8 cellular contexts compared by ENCODE assay signal in the genomic region with DNA sequence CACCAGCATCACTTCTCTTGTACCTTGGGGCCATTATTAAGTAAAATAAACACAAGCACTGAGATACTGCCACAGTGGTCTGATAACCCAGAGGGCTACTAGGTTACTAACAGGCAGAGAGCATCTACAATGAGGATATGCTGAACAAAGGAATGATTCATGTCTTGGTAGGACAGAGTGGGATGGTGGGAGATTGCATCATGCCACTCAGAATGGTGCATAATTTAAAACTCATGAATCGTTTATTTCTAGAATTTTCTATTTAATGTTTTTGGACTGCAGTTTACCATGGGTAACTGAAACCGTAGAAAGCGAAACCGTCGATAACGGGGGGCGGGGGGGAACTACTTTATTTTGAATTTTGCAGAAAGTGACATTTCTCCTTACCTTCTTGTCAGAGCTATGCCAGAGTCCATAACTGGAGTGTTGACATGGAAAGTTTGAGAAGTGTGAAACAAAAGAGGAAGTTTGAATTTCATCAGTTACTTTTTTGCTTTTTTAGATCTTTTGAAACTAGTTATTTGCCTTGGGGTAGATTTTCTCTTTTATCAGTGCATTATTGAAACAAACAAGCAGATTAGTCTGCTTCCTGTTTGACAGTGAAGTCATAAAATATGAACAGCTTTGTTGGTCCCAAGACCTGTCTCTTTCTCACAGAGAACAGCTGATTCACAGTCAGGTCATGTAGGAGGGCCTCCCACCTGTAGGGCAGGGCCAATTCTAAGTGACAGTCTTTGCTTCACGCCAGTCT.
DNase-seq lines count a peak whose midpoint lies in the region; ATAC-seq and TF ChIP-seq lines count a peak whose summit lies in the region.

No MANE protein-coding gene starts in this region.

- peaks cover 18% of the 10 kb centered on the region for H3K4me1 Mint-ChIP-seq in activated T-cell treated with anti-CD3 and anti-CD28 coated beads, Interleukin-2, amount 50 U/mL, for 72 hours (ENCODE audit: low read depth)

- H3K4me1 ChIP-seq in OCI-LY7 (ENCODE audit: insufficient read depth, low read length, poor library complexity, severe bottlenecking): peaks cover 80% of the 10 kb centered on the region
- H3K4me1 ChIP-seq in hepatocyte (ENCODE audit: insufficient read depth): no peaks in the 10 kb centered on the region
- H3K4me1 ChIP-seq in SJCRH30: no peaks in the 10 kb centered on the region

- H2AFZ ChIP-seq in OCI-LY7 (ENCODE audit: low read length) (peak overlapping the region; percentile 90), hepatocyte (no peak overlapping the region)

- H3K36me3 ChIP-seq in OCI-LY7 (ENCODE audit: insufficient read depth, low read length): no peaks in the 10 kb centered on the region
- H3K36me3 ChIP-seq in hepatocyte (replicated peaks; ENCODE audit: insufficient read depth, low read depth): no peaks in the 10 kb centered on the region
- no peaks in the 10 kb centered on the region for H3K36me3 ChIP-seq in SJCRH30

- peak overlapping the region; percentile 83 for H3K27ac ChIP-seq in OCI-LY7 (ENCODE audit: low read depth, low read length, poor library complexity, severe bottlenecking)
- H3K27ac ChIP-seq in hepatocyte: peak overlapping the region; percentile 57
- H3K27ac ChIP-seq in SJCRH30: no peak overlapping the region

- H3K79me2 ChIP-seq in OCI-LY7 (ENCODE audit: insufficient read depth, low read depth, low read length) (no peaks in the 10 kb centered on the region), hepatocyte (no peaks in the 10 kb centered on the region)

- H3K27ac Mint-ChIP-seq in activated T-cell treated with anti-CD3 and anti-CD28 coated beads, Interleukin-2, amount 50 U/mL, for 72 hours: peak overlapping the region; percentile 92

- no peaks in the 10 kb centered on the region for H3K27me3 Mint-ChIP-seq in activated T-cell treated with anti-CD3 and anti-CD28 coated beads, Interleukin-2, amount 50 U/mL, for 72 hours (ENCODE audit: low read depth)

- CTCF ChIA-PET in OCI-LY7 (lab: Charles Lee; ENCODE audit: unreplicated experiment): no interaction called here

- POLR2A ChIA-PET in OCI-LY7 (lab: Charles Lee): interaction anchor here (0.6 to 1.5 kb wide), 9 partner anchors 11 to 438 kb away, joined by 3 to 5 read pairs (median 3); a partner anchor contains a TSS

- intact Hi-C loops in OCI-LY7 (cut with micrococcal nuclease; ENCODE audit: unreplicated experiment): loop anchor here (1.0 to 2.0 kb wide), 6 partner anchors 125 to 1473 kb away; a partner anchor contains a TSS

- BruUV-seq in OCI-LY7 (replicated peaks; lab: Mats Ljungman, UMichigan): TSS peak; percentile 93

- WGBS in hepatocyte (ENCODE audit: low lambda C conversion rate, missing lambda C conversion rate): 91% methylated on average over 8 of the region's 8 CpGs

- no peaks in the 10 kb centered on the region for H3K9me2 ChIP-seq in OCI-LY7 (ENCODE audit: insufficient read depth, low read length)
- H3K9me2 ChIP-seq in hepatocyte (replicated peaks; ENCODE audit: insufficient read depth): no peaks in the 10 kb centered on the region

- H3K27me3 ChIP-seq in hepatocyte (no peaks in the 10 kb centered on the region), SJCRH30 (no peaks in the 10 kb centered on the region)

- peak overlapping the region; percentile 46 to 63 for H3K4me3 Mint-ChIP-seq in activated T-cell treated with anti-CD3 and anti-CD28 coated beads, Interleukin-2, amount 50 U/mL, for 72 hours

- peak; percentile 21 to 35 for DNase-seq in activated T-cell treated with anti-CD3 and anti-CD28 coated beads, Interleukin-2, amount 50 U/mL, for 72 hours
- DNase-seq in activated T-cell treated with anti-CD3 and anti-CD28 coated beads for 4 hours: no peak
- peak; percentile 87 for DNase-seq in OCI-LY7 (ENCODE audit: low spot score)
- peak; percentile 26 for DNase-seq in hepatocyte (ENCODE audit: low spot score)
- DNase-seq in DMS79 (lab: John Stamatoyannopoulos, UW): no peak
- no peak for DNase-seq in NCI-H2196 treated with DMSO at 0.1 percent for 48 hours (lab: John Stamatoyannopoulos, UW; ENCODE audit: unreplicated experiment)
- no peak for DNase-seq in SJCRH30

- H3K4me3 ChIP-seq in OCI-LY7 (ENCODE audit: low read depth, low read length, poor library complexity, severe bottlenecking) (peak overlapping the region; percentile 57), hepatocyte (no peak overlapping the region), SJCRH30 (no peak overlapping the region)

- ATAC-seq in activated T-cell treated with anti-CD3 and anti-CD28 coated beads, Interleukin-2, amount 50 U/mL, for 72 hours (replicated peaks in 1 of 2): peak; percentile 93 to 95
- ATAC-seq in HG02938 (IDR thresholded peaks at IDR 0.05; ENCODE audit: unreplicated experiment): peak; percentile 96

- H3K36me3 Mint-ChIP-seq in activated T-cell treated with anti-CD3 and anti-CD28 coated beads, Interleukin-2, amount 50 U/mL, for 72 hours (ENCODE audit: insufficient read depth in 2 of 2): no peaks in the 10 kb centered on the region

- no peaks in the 10 kb centered on the region for H3K9me3 Mint-ChIP-seq in activated T-cell treated with anti-CD3 and anti-CD28 coated beads, Interleukin-2, amount 50 U/mL, for 72 hours

- no peak for TF ChIP-seq CTCF in OCI-LY7 (conservative IDR thresholded peaks at IDR 0.05; ENCODE audit: low read length)
- no peak for TF ChIP-seq CTCF in hepatocyte (IDR thresholded peaks at IDR 0.05; ENCODE audit: poor library complexity)

- no peaks in the 10 kb centered on the region for H3K9me3 ChIP-seq in OCI-LY7 (ENCODE audit: low read length)
- no peaks in the 10 kb centered on the region for H3K9me3 ChIP-seq in hepatocyte (ENCODE audit: low read depth)
- H3K9me3 ChIP-seq in SJCRH30 (replicated peaks): no peaks in the 10 kb centered on the region

- H3K4me2 ChIP-seq in OCI-LY7 (ENCODE audit: low read length): peak overlapping the region; percentile 80
- H3K4me2 ChIP-seq in hepatocyte: no peak overlapping the region

- no peaks in the 10 kb centered on the region for H4K20me1 ChIP-seq in OCI-LY7 (ENCODE audit: insufficient read depth, low read length)
- H4K20me1 ChIP-seq in hepatocyte (ENCODE audit: insufficient read depth, poor library complexity, severe bottlenecking): no peaks in the 10 kb centered on the region

Comparison
In these comparisons a context has a peak if more than half of its experiments do, and no peak if none do; other contexts are left out.
1. DNase-seq: peak in activated T-cell treated with anti-CD3 and anti-CD28 coated beads, Interleukin-2, amount 50 U/mL, for 72 hours (2 of 2), OCI-LY7 (single experiment) and hepatocyte (single experiment); none in activated T-cell treated with anti-CD3 and anti-CD28 coated beads for 4 hours (single experiment), DMS79 (single experiment), NCI-H2196 treated with DMSO at 0.1 percent for 48 hours (single experiment) and SJCRH30 (0 of 2).